In the genomic region with DNA sequence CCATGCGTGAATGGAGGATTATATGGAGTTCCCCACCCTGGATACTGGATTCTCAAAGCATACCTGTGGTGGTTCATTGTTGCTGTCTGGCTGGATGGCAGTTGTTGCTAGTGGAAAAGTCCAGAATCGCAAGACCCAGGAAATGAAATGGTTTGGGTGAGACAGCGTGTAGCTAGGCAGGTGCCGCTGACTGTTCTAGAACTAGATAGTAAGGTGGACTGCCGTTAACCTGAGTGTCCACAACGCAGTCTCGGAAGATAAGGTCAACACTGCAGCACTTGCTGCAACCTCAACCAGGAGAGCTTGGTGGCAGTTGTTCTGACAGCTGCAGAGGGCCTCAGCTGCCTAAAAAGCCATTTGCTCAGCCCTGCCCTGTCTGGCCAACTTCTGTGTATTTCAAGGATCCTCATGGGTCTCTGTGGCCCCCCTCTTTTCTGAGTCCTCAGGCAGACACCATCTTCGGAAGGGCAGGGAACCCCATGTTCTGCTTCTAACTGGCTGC, we compare ENCODE assay signal across 1 cellular context.
TF ChIP-seq lines count a peak whose summit lies in the region.

No MANE protein-coding gene starts in this region.

TF ChIP-seq in K562, 482 proteins besides CTCF, POLR2A, EP300 and RAD21 (continues in another document):
- 0 out of 2 replicates have a peak, but pooled peaks have one; percentile 5 for TF ChIP-seq JUN (IDR thresholded peaks at IDR 0.05; ENCODE audit: borderline replicate concordance, low read depth, low read length)
- no peak for TF ChIP-seq JUN (CRISPR knock-in tag; IDR thresholded peaks at IDR 0.05; ENCODE audit: borderline replicate concordance)
- no peak for TF ChIP-seq MEF2A (IDR thresholded peaks at IDR 0.05; ENCODE audit: control insufficient read depth, low read depth, low read length)
- TF ChIP-seq ARHGAP35 (IDR thresholded peaks at IDR 0.05; ENCODE audit: partially characterized antibody): no peak
- TF ChIP-seq, protein P1, sequence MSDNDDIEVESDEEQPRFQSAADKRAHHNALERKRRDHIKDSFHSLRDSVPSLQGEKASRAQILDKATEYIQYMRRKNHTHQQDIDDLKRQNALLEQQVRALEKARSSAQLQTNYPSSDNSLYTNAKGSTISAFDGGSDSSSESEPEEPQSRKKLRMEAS (CRISPR knock-in tag; IDR thresholded peaks at IDR 0.05): peak; percentile 54
- TF ChIP-seq HMG20A (CRISPR knock-in tag; conservative IDR thresholded peaks at IDR 0.05): no peak
- TF ChIP-seq RBM34 (IDR thresholded peaks at IDR 0.05; ENCODE audit: borderline replicate concordance, insufficient read depth, low read length): no peak
- 0 out of 2 replicates have a peak, but pooled peaks have one; percentile 4 for TF ChIP-seq BACH1 (tag; IDR thresholded peaks at IDR 0.05)
- no peak for TF ChIP-seq HSF4 (CRISPR knock-in tag; IDR thresholded peaks at IDR 0.05; ENCODE audit: borderline replicate concordance)
- TF ChIP-seq, protein P2, sequence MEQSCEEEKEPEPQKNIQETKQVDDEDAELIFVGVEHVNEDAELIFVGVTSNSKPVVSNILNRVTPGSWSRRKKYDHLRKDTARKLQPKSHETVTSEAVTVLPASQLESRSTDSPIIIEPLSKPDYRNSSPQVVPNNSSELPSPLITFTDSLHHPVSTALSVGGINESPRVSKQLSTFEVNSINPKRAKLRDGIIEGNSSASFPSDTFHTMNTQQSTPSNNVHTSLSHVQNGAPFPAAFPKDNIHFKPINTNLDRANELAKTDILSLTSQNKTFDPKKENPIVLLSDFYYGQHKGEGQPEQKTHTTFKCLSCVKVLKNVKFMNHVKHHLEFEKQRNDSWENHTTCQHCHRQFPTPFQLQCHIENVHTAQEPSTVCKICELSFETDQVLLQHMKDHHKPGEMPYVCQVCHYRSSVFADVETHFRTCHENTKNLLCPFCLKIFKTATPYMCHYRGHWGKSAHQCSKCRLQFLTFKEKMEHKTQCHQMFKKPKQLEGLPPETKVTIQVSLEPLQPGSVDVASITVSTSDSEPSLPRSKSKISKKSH (CRISPR knock-in tag; IDR thresholded peaks at IDR 0.05): no peak
- no peak for TF ChIP-seq ZNF778 (CRISPR knock-in tag; IDR thresholded peaks at IDR 0.05)
- no peak for TF ChIP-seq ZNF212 (CRISPR knock-in tag; IDR thresholded peaks at IDR 0.05)
- no peak for TF ChIP-seq ZMIZ1 (IDR thresholded peaks at IDR 0.05; ENCODE audit: low read depth in 2 of 2, low read length in 2 of 2)
- no peak for TF ChIP-seq USF1 (CRISPR knock-in tag; IDR thresholded peaks at IDR 0.05)
- TF ChIP-seq ARID2 (IDR thresholded peaks at IDR 0.05): no peak
- TF ChIP-seq ZBTB49 (CRISPR knock-in tag; IDR thresholded peaks at IDR 0.05; ENCODE audit: borderline replicate concordance): no peak
- no peak for TF ChIP-seq RBFOX2 (IDR thresholded peaks at IDR 0.05; ENCODE audit: low read depth, low read length)
- no peak for TF ChIP-seq SMAD3 (CRISPR knock-in tag; conservative IDR thresholded peaks at IDR 0.05)
- TF ChIP-seq ZNF764 (CRISPR knock-in tag; IDR thresholded peaks at IDR 0.05; ENCODE audit: low read depth): no peak
- TF ChIP-seq SMAD4 (CRISPR knock-in tag; conservative IDR thresholded peaks at IDR 0.05): no peak
- TF ChIP-seq SAP30 (IDR thresholded peaks at IDR 0.05; ENCODE audit: borderline replicate concordance, insufficient read depth, low read depth, low read length, poor library complexity, severe bottlenecking): no peak
- TF ChIP-seq ZC3H4 (CRISPR knock-in tag; IDR thresholded peaks at IDR 0.05; ENCODE audit: borderline replicate concordance): no peak
- TF ChIP-seq, protein P3, sequence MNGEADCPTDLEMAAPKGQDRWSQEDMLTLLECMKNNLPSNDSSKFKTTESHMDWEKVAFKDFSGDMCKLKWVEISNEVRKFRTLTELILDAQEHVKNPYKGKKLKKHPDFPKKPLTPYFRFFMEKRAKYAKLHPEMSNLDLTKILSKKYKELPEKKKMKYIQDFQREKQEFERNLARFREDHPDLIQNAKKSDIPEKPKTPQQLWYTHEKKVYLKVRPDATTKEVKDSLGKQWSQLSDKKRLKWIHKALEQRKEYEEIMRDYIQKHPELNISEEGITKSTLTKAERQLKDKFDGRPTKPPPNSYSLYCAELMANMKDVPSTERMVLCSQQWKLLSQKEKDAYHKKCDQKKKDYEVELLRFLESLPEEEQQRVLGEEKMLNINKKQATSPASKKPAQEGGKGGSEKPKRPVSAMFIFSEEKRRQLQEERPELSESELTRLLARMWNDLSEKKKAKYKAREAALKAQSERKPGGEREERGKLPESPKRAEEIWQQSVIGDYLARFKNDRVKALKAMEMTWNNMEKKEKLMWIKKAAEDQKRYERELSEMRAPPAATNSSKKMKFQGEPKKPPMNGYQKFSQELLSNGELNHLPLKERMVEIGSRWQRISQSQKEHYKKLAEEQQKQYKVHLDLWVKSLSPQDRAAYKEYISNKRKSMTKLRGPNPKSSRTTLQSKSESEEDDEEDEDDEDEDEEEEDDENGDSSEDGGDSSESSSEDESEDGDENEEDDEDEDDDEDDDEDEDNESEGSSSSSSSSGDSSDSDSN (IDR thresholded peaks at IDR 0.05; ENCODE audit: borderline replicate concordance in 1 of 2, low read depth in 2 of 2, low read length in 2 of 2): no peak
- TF ChIP-seq FOXP4 (CRISPR knock-in tag; IDR thresholded peaks at IDR 0.05; ENCODE audit: borderline replicate concordance): no peak
- TF ChIP-seq, protein P4, sequence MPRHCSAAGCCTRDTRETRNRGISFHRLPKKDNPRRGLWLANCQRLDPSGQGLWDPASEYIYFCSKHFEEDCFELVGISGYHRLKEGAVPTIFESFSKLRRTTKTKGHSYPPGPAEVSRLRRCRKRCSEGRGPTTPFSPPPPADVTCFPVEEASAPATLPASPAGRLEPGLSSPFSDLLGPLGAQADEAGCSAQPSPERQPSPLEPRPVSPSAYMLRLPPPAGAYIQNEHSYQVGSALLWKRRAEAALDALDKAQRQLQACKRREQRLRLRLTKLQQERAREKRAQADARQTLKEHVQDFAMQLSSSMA (CRISPR knock-in tag; IDR thresholded peaks at IDR 0.05): no peak
- TF ChIP-seq VEZF1 (CRISPR knock-in tag; IDR thresholded peaks at IDR 0.05): peak; percentile 46; the same call in 1 of the 2 replicates
- TF ChIP-seq ETV6 (IDR thresholded peaks at IDR 0.05; ENCODE audit: borderline replicate concordance in 1 of 2, low read depth in 2 of 2, low read length in 1 of 2): no peak
- TF ChIP-seq ETV6 (CRISPR knock-in tag; IDR thresholded peaks at IDR 0.05; ENCODE audit: borderline replicate concordance): no peak
- TF ChIP-seq HNRNPH1 (optimal IDR thresholded peaks at IDR 0.05; ENCODE audit: low read depth, low read length): no peak
- no peak for TF ChIP-seq BRD4 (IDR thresholded peaks at IDR 0.05)
- TF ChIP-seq ZHX1 (conservative IDR thresholded peaks at IDR 0.05; ENCODE audit: low read length): no peak
- no peak for TF ChIP-seq CBX2 (IDR thresholded peaks at IDR 0.05; ENCODE audit: insufficient read depth, low read length, poor library complexity, severe bottlenecking)
- no peak for TF ChIP-seq SAFB2 (IDR thresholded peaks at IDR 0.05; ENCODE audit: borderline replicate concordance, low read depth, low read length, severe bottlenecking)
- TF ChIP-seq KDM1A (IDR thresholded peaks at IDR 0.05): no peak
- peak; percentile 51 for TF ChIP-seq CXXC5 (CRISPR knock-in tag; IDR thresholded peaks at IDR 0.05)
- TF ChIP-seq SIN3A (IDR thresholded peaks at IDR 0.05; ENCODE audit: borderline replicate concordance in 2 of 2, control insufficient read depth in 1 of 2, low read depth in 2 of 2, low read length in 2 of 2): no peak
- TF ChIP-seq ZNF23 (CRISPR knock-in tag; IDR thresholded peaks at IDR 0.05): no peak
- no peak for TF ChIP-seq ZKSCAN3 (CRISPR knock-in tag; IDR thresholded peaks at IDR 0.05)
